ENCODE assay signal across 8 cellular contexts in the genomic region with DNA sequence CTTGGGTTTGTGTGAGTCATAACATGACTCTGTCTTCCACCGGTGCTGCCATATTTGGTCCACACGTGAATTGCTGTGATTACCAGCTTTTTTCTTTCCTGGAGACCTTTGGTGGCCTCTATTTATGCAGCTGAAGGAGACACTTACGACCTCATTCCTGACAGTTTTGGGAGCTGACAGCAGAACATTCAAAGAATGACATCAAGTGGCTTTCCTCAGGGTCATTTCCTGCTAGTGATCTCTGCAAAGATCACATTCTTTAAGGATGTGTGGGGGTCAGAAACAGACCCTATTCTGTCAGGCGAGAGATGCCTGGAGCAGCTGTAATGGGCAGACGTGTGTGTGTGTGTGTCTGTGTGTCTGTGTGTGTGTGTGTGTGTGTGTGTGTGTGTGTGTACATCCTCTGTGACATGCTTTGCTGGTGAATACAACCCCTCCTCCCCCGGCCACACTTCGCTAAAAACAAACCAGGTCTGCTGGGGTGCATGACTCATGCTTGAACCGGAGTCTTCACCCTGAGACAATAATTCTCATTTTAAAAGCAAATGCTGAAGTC.
DNase-seq lines count a peak whose midpoint lies in the region; ATAC-seq and TF ChIP-seq lines count a peak whose summit lies in the region.

No MANE protein-coding gene starts in this region.

- intact Hi-C loops in right cardiac atrium (cut with DNase I): loop anchor here in 2 of 4 donors (10.0 kb wide), 2 partner anchors 582 to 952 kb away; no protein-coding TSS in a partner anchor

- H3K27me3 ChIP-seq in HUES48 (ENCODE audit: control insufficient read depth, insufficient read depth, low read length) (no peaks in the 10 kb centered on the region), right cardiac atrium (ENCODE audit: control insufficient read depth, insufficient read depth) (no peaks in the 10 kb centered on the region), HAP-1 (ENCODE audit: low read depth) (no peaks in the 10 kb centered on the region)

- in situ Hi-C loops in HAP-1 (cut with MboI; ENCODE audit: low sequenced_read_pairs): no loop called here

- H3K36me3 ChIP-seq in HUES48 (ENCODE audit: control insufficient read depth, insufficient read depth, low read length) (no peaks in the 10 kb centered on the region), HAP-1 (replicated peaks) (no peaks in the 10 kb centered on the region)

- ATAC-seq in right cardiac atrium (peak in 1 of 2 donors; percentile 54), GM19455 (IDR thresholded peaks at IDR 0.05; ENCODE audit: unreplicated experiment) (no peak), GM18505 (IDR thresholded peaks at IDR 0.05; ENCODE audit: unreplicated experiment) (no peak)

- H3K4me1 ChIP-seq in HUES48 (ENCODE audit: control insufficient read depth, insufficient read depth, low read length): peaks cover 53% of the 10 kb centered on the region
- no peaks in the 10 kb centered on the region for H3K4me1 ChIP-seq in right cardiac atrium (ENCODE audit: control insufficient read depth, insufficient read depth, low read length)
- H3K4me1 ChIP-seq in HAP-1: peaks cover 6% of the 10 kb centered on the region

- TF ChIP-seq POLR2A in GM18505 (IDR thresholded peaks at IDR 0.05; ENCODE audit: borderline replicate concordance, extremely low read depth, insufficient read depth, insufficient read length): no peak

- H3K4me3 ChIP-seq in HUES48 (ENCODE audit: low read depth, low read length) (no peak overlapping the region), right cardiac atrium (ENCODE audit: low read length) (no peak overlapping the region), HAP-1 (no peak overlapping the region)

- DNase-seq in AG20443 (ENCODE audit: low spot score) (peak; percentile 83), right cardiac atrium (peak in 1 of 3 donors; percentile 28), HAP-1 (ENCODE audit: low spot score in 2 of 2) (no peak)
- DNase-seq in activated CD8-positive, alpha-beta memory T cell treated with anti-CD3 and anti-CD28 coated beads, Interleukin-2, amount 50 U/mL, for 4 hours: peak; percentile 24
- peak; percentile 1 for DNase-seq in stimulated activated CD8-positive, alpha-beta memory T cell treated with anti-CD3 and anti-CD28 coated beads, Interleukin-4, amount 100 ng/mL, for 24 hours (ENCODE audit: low read depth)

- H3K9me3 ChIP-seq in HUES48 (ENCODE audit: control insufficient read depth, insufficient read depth, low read length) (peaks cover 5% of the 10 kb centered on the region), right cardiac atrium (ENCODE audit: control insufficient read depth, low read length) (peaks cover 2% of the 10 kb centered on the region), HAP-1 (no peaks in the 10 kb centered on the region)

- H3K9ac ChIP-seq in HUES48 (ENCODE audit: low read depth, low read length): no peak overlapping the region

- WGBS in right cardiac atrium: 16% methylated on average over 8 of the region's 8 CpGs

- H3K27ac ChIP-seq in HUES48 (ENCODE audit: low read depth, low read length) (peak overlapping the region; percentile 74), right cardiac atrium (ENCODE audit: low read length) (peak overlapping the region; percentile 16)

Comparison
In these comparisons a context has a peak if more than half of its experiments do, and no peak if none do; other contexts are left out.
1. DNase-seq: peak in AG20443 (single experiment), activated CD8-positive, alpha-beta memory T cell treated with anti-CD3 and anti-CD28 coated beads, Interleukin-2, amount 50 U/mL, for 4 hours (single experiment) and stimulated activated CD8-positive, alpha-beta memory T cell treated with anti-CD3 and anti-CD28 coated beads, Interleukin-4, amount 100 ng/mL, for 24 hours (single experiment); none in HAP-1 (0 of 2).